ENCODE assay signal across 21 cellular contexts in genomic region chr15:62612771-62613170, GRCh38.
"Had no signal": no experiment of that assay in that cellular context is flagged by ENCODE, and none has a peak within 500 bp of the region (broad histone marks: within the 10 kb centered on the region; RNA-seq: fewer than 3 reads in every experiment).

No MANE protein-coding gene starts in this region.

- H3K27ac ChIP-seq: foreskin keratinocyte, hepatocyte, parathyroid adenoma, prostate gland, testis, tibial nerve had no signal

- H3K36me3 ChIP-seq: prostate gland, tibial nerve had no signal

- H2AFZ ChIP-seq: hepatocyte, parathyroid adenoma had no signal

- ATAC-seq: esophagus mucosa; foreskin keratinocyte; left colon; left ventricle myocardium superior; sciatic nerve; stimulated activated naive B cell treated with anti-CD40 and anti-IgM and Interleukin-4, amounts not matched to agents 10 μg/mL and 1 μg/mL and 100 μg/mL, for 72 hours; stimulated activated naive CD8-positive, alpha-beta T cell treated with anti-CD3 and anti-CD28 coated beads, Interleukin-15, amount 100 ng/mL, for 72 hours had no signal

- DNase-seq: effector memory CD4-positive, alpha-beta T cell; foreskin keratinocyte; head of caudate nucleus; left colon; left ventricle myocardium superior; mesendoderm; naive B cell; nephron progenitor cell; stimulated activated CD4-positive, alpha-beta T cell treated with anti-CD3 and anti-CD28 coated beads, Interleukin-2, amount 100 ng/mL, for 24 hours; stimulated activated CD4-positive, alpha-beta T cell treated with anti-CD3 and anti-CD28 coated beads, Interleukin-4, amount 100 ng/mL, for 4 hours; stimulated activated naive B cell treated with anti-CD40 and anti-IgM and Interleukin-4, amounts not matched to agents 10 μg/mL and 1 μg/mL and 100 μg/mL, for 72 hours; stimulated activated naive CD8-positive, alpha-beta T cell treated with anti-CD3 and anti-CD28 coated beads, Interleukin-15, amount 100 ng/mL, for 72 hours; testis had no signal

- H3K27me3 ChIP-seq: foreskin keratinocyte, hepatocyte, testis, tibial nerve had no signal

- H3K9me3 ChIP-seq: prostate gland, testis, tibial nerve had no signal

- H3K9ac ChIP-seq: parathyroid adenoma had no signal

- H3K4me2 ChIP-seq: hepatocyte had no signal

- H3K79me2 ChIP-seq: parathyroid adenoma had no signal

- H3K4me3 ChIP-seq: hepatocyte, lung, prostate gland, testis, tibial nerve had no signal

- FAIRE-seq: endometrium had no signal

- H3K4me1 ChIP-seq: parathyroid adenoma, prostate gland, testis had no signal
